1 cellular context compared by ENCODE assay signal in the genomic region with DNA sequence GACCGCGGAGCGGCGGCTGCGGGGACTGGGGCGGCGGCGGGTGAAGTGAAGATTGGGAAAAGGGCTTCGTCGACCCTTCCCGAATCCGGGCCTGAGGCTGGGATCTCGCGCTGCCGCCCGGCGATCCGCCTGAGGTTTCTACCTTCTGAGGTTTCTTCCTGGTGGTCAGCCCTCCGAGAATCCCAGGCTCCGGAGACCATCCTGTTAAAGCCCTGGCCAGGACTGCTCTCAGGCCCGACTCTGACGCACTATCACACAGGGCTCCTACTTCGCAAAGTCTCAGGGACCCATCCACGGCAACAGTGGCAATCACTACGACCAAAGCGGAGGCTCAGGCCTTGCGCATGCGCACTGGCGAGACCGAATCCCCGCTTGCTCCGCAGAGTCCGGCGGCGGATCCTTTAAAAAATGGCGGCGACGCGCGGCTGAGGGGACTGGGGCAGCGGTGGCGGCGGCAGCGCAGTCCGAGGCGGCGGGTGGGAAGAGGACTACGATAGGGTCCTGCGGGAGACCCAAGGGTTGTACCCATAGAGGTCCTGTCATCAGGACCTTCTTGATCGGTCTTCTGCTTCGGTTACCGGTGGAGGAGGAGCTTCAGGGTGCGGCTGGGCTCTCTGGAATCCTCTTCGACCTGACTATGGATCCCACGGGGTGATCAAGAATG.
TF ChIP-seq lines count a peak whose summit lies in the region.
"Not testable (repeated sequence)": the region's sequence is repeated elsewhere in the genome, so short reads cannot be mapped to it uniquely, and the experiment has no call there.

No MANE protein-coding gene starts in this region.

TF ChIP-seq in HepG2, 621 proteins besides CTCF, POLR2A, EP300 and RAD21 (continued from another document and continues in another):
- TF ChIP-seq ZHX2 (IDR thresholded peaks at IDR 0.05; ENCODE audit: low read depth) (peak; percentile 52; the same call in 1 of the 2 replicates), MIER3 (CRISPR knock-in tag; IDR thresholded peaks at IDR 0.05; ENCODE audit: borderline replicate concordance) (0 out of 2 replicates have a peak, but pooled peaks have one; percentile 28), ZSCAN31 (CRISPR knock-in tag; IDR thresholded peaks at IDR 0.05; ENCODE audit: low read depth) (peak; percentile 85; the same call in 1 of the 2 replicates), CBX5 (CRISPR knock-in tag; IDR thresholded peaks at IDR 0.05; ENCODE audit: borderline replicate concordance) (0 out of 2 replicates have a peak, but pooled peaks have one; percentile 49), ZSCAN30 (CRISPR knock-in tag; IDR thresholded peaks at IDR 0.05) (peak; percentile 53; the same call in 1 of the 2 replicates), IRX3 (CRISPR knock-in tag; IDR thresholded peaks at IDR 0.05; ENCODE audit: borderline replicate concordance, low read depth) (peak; percentile 82; the same call in 1 of the 2 replicates), LCORL (CRISPR knock-in tag; IDR thresholded peaks at IDR 0.05) (peak; percentile 54; the same call in 1 of the 2 replicates), MED8 (CRISPR knock-in tag; IDR thresholded peaks at IDR 0.05; ENCODE audit: insufficient replicate concordance) (peak; percentile 64), ZBTB7B (CRISPR knock-in tag; IDR thresholded peaks at IDR 0.05) (peak; percentile 54; the same call in 1 of the 2 replicates), ZNF264 (CRISPR knock-in tag; IDR thresholded peaks at IDR 0.05) (peak; percentile 70; the same call in 1 of the 2 replicates), ZNF883 (CRISPR knock-in tag; IDR thresholded peaks at IDR 0.05; ENCODE audit: not compliant biosample characterization) (peak; percentile 81), TMF1 (CRISPR knock-in tag; IDR thresholded peaks at IDR 0.05; ENCODE audit: low read depth) (peak; percentile 74; the same call in 1 of the 2 replicates), ZHX1 (CRISPR knock-in tag; IDR thresholded peaks at IDR 0.05; ENCODE audit: low read depth) (peak; percentile 78; the same call in 1 of the 2 replicates), GABPB1 (CRISPR knock-in tag; IDR thresholded peaks at IDR 0.05) (peak; percentile 79), KDM5B (CRISPR knock-in tag; IDR thresholded peaks at IDR 0.05; ENCODE audit: borderline replicate concordance) (peak; percentile 88), TP53 (CRISPR knock-in tag; conservative IDR thresholded peaks at IDR 0.05) (peak; percentile 81; the same call in 1 of the 2 replicates), ZNF646 (CRISPR knock-in tag; IDR thresholded peaks at IDR 0.05) (peak; percentile 41; the same call in 1 of the 2 replicates), CEBPG (CRISPR knock-in tag; IDR thresholded peaks at IDR 0.05) (0 out of 2 replicates have a peak, but pooled peaks have one; percentile 3), ZNF501 (CRISPR knock-in tag; IDR thresholded peaks at IDR 0.05) (peak; percentile 61), ARHGAP35 (CRISPR knock-in tag; IDR thresholded peaks at IDR 0.05; ENCODE audit: borderline replicate concordance) (peak; percentile 49; the same call in 1 of the 2 replicates), ZNF280B (CRISPR knock-in tag; IDR thresholded peaks at IDR 0.05; ENCODE audit: borderline replicate concordance) (peak; percentile 91; the same call in 1 of the 2 replicates), NONO (CRISPR knock-in tag; conservative IDR thresholded peaks at IDR 0.05) (0 out of 2 replicates have a peak, but pooled peaks have one; percentile 60), THAP11 (CRISPR knock-in tag; IDR thresholded peaks at IDR 0.05) (peak; percentile 52), ZNF232 (CRISPR knock-in tag; IDR thresholded peaks at IDR 0.05; ENCODE audit: borderline replicate concordance) (peak; percentile 83), ZMYM4 (CRISPR knock-in tag; IDR thresholded peaks at IDR 0.05) (peak; percentile 66), IRF2 (CRISPR knock-in tag; IDR thresholded peaks at IDR 0.05) (peak; percentile 19; the same call in 1 of the 2 replicates), ZNF773 (CRISPR knock-in tag; IDR thresholded peaks at IDR 0.05; ENCODE audit: borderline replicate concordance) (peak; percentile 80; the same call in 1 of the 2 replicates), DNMT3B (CRISPR knock-in tag; conservative IDR thresholded peaks at IDR 0.05) (0 out of 2 replicates have a peak, but pooled peaks have one; percentile 50)
- not testable (repeated sequence) for TF ChIP-seq ZHX2 (CRISPR knock-in tag; IDR thresholded peaks at IDR 0.05; ENCODE audit: borderline replicate concordance); LCORL (IDR thresholded peaks at IDR 0.05); NONO (IDR thresholded peaks at IDR 0.05)
- TF ChIP-seq, protein P1, sequence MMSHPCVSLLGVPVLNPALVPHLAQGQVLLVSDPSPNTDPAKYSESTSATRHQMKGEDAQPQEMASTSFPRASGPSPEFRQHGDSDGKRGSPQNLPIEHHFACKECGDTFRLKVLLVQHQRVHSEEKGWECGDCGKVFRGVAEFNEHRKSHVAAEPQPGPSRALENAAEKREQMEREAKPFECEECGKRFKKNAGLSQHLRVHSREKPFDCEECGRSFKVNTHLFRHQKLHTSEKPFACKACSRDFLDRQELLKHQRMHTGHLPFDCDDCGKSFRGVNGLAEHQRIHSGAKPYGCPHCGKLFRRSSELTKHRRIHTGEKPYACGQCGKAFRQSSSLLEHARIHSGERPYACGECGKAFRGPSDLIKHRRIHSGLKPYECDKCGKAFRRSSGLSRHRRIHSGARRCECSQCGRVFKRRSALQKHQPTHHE (CRISPR knock-in tag; IDR thresholded peaks at IDR 0.05; ENCODE audit: borderline replicate concordance), result 0 out of 2 replicates have a peak, but pooled peaks have one; percentile 64
- TF ChIP-seq, protein P2, sequence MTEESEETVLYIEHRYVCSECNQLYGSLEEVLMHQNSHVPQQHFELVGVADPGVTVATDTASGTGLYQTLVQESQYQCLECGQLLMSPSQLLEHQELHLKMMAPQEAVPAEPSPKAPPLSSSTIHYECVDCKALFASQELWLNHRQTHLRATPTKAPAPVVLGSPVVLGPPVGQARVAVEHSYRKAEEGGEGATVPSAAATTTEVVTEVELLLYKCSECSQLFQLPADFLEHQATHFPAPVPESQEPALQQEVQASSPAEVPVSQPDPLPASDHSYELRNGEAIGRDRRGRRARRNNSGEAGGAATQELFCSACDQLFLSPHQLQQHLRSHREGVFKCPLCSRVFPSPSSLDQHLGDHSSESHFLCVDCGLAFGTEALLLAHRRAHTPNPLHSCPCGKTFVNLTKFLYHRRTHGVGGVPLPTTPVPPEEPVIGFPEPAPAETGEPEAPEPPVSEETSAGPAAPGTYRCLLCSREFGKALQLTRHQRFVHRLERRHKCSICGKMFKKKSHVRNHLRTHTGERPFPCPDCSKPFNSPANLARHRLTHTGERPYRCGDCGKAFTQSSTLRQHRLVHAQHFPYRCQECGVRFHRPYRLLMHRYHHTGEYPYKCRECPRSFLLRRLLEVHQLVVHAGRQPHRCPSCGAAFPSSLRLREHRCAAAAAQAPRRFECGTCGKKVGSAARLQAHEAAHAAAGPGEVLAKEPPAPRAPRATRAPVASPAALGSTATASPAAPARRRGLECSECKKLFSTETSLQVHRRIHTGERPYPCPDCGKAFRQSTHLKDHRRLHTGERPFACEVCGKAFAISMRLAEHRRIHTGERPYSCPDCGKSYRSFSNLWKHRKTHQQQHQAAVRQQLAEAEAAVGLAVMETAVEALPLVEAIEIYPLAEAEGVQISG (CRISPR knock-in tag; IDR thresholded peaks at IDR 0.05), result peak; percentile 58
